18 cellular contexts compared by ENCODE assay signal in genomic region chr2:144458536-144458935, GRCh38.
A peak's percentile ranks its signal among the peaks of the same experiment; 100 is the strongest.
DNase-seq lines count a peak whose midpoint lies in the region; ATAC-seq and TF ChIP-seq lines count a peak whose summit lies in the region.
"Had no signal": no experiment of that assay in that cellular context is flagged by ENCODE, and none has a peak within 500 bp of the region (broad histone marks: within the 10 kb centered on the region; RNA-seq: fewer than 3 reads in every experiment).

No MANE protein-coding gene starts in this region.

- ATAC-seq in HG02759 (IDR thresholded peaks at IDR 0.05; ENCODE audit: unreplicated experiment) (no peak), GM21515 (IDR thresholded peaks at IDR 0.05; ENCODE audit: unreplicated experiment) (no peak)
- ATAC-seq: activated CD8-positive, alpha-beta T cell treated with anti-CD3 and anti-CD28 coated beads, Interleukin-2, amount 10 ng/mL, durations not matched to agents 7 days and 5 days; left colon; right lobe of liver had no signal

- DNase-seq in A673 (ENCODE audit: low spot score), result no peak
- peak; percentile 41 for DNase-seq in choroid plexus epithelial cell (ENCODE audit: low read depth)
- DNase-seq in nephron progenitor cell, result no peak
- DNase-seq in DMS 273 treated with DMSO at 0.1 percent for 48 hours (lab: John Stamatoyannopoulos, UW), result no peak
- no peak for DNase-seq in COLO829 (ENCODE audit: low spot score)
- DNase-seq: activated CD8-positive, alpha-beta T cell treated with anti-CD3 and anti-CD28 coated beads, Interleukin-2, amount 10 ng/mL, durations not matched to agents 7 days and 5 days; activated gamma-delta T cell; DMS79; head of caudate nucleus; left colon; MV-4-11; NCI-H2171 treated with DMSO at 0.1 percent for 48 hours; right lobe of liver; stimulated activated CD4-positive, alpha-beta T cell treated with anti-CD3 and anti-CD28 coated beads, Interleukin-4, amount 100 ng/mL, for 1 hour had no signal

- peak overlapping the region; percentile 13 for H3K4me3 ChIP-seq in A673 (ENCODE audit: low read depth, low read length, poor library complexity, severe bottlenecking)
- H3K4me3 ChIP-seq in HEK293 (ENCODE audit: low read depth, low read length), result no peak overlapping the region
- no peak overlapping the region for H3K4me3 ChIP-seq in choroid plexus epithelial cell (ENCODE audit: low read depth, low read length)
- H3K4me3 ChIP-seq: breast epithelium, right lobe of liver had no signal

- POLR2A ChIA-PET in A673 (lab: Charles Lee; ENCODE audit: low non-redundant PET) (no interaction called here), HEK293 (lab: Yijun Ruan, JAX) (no interaction called here)

- H3K9me3 Mint-ChIP-seq in nephron progenitor cell, result no peaks in the 10 kb centered on the region

- H3K27ac ChIP-seq in A673 (ENCODE audit: low read depth, low read length, poor library complexity, severe bottlenecking) (peak overlapping the region; percentile 71), HEK293 (ENCODE audit: extremely low read depth, low read depth, low read length) (no peak overlapping the region)
- H3K27ac ChIP-seq: breast epithelium had no signal

- H3K4me1 ChIP-seq in A673 (ENCODE audit: insufficient read depth, low read length, poor library complexity, severe bottlenecking), result peaks cover 100% of the 10 kb centered on the region
- peaks cover 51% of the 10 kb centered on the region for H3K4me1 ChIP-seq in HEK293 (ENCODE audit: control insufficient read depth, insufficient read depth, low read length)
- H3K4me1 ChIP-seq: breast epithelium had no signal

- H3K36me3 ChIP-seq in A673 (ENCODE audit: insufficient read depth, low read length, poor library complexity, severe bottlenecking) (no peaks in the 10 kb centered on the region), HEK293 (ENCODE audit: control insufficient read depth in 2 of 2, insufficient read depth in 1 of 2, low read length in 2 of 2) (no peaks in the 10 kb centered on the region)
- H3K36me3 ChIP-seq: breast epithelium, right lobe of liver had no signal

- intact Hi-C loops in A673 (cut with micrococcal nuclease; ENCODE audit: unreplicated experiment), result no loop called here

- TF ChIP-seq CTCF in A673 (conservative IDR thresholded peaks at IDR 0.05; ENCODE audit: low read depth, low read length) (no peak), HEK293 (tag by site-specific recombination; IDR thresholded peaks at IDR 0.05) (no peak), choroid plexus epithelial cell (conservative IDR thresholded peaks at IDR 0.05; ENCODE audit: low read depth, low read length) (no peak), nephron progenitor cell (IDR thresholded peaks at IDR 0.05) (no peak)

- H3K27ac Mint-ChIP-seq in nephron progenitor cell, result peak overlapping the region; percentile 27
- H3K27ac Mint-ChIP-seq: activated CD8-positive, alpha-beta T cell treated with anti-CD3 and anti-CD28 coated beads, Interleukin-2, amount 10 ng/mL, durations not matched to agents 7 days and 5 days had no signal

- no TSS peak for BruUV-seq in A673 (replicated peaks; lab: Mats Ljungman, UMichigan)

- peaks cover 20% of the 10 kb centered on the region for H3K36me3 Mint-ChIP-seq in nephron progenitor cell (ENCODE audit: low read depth)

- no peaks in the 10 kb centered on the region for H3K27me3 ChIP-seq in A673 (replicated peaks; ENCODE audit: insufficient read depth, low read depth, low read length, poor library complexity)
- H3K27me3 ChIP-seq: breast epithelium, right lobe of liver had no signal

- H3K4me3 Mint-ChIP-seq in nephron progenitor cell, result no peak overlapping the region
- H3K4me3 Mint-ChIP-seq: activated CD8-positive, alpha-beta T cell treated with anti-CD3 and anti-CD28 coated beads, Interleukin-2, amount 10 ng/mL, durations not matched to agents 7 days and 5 days had no signal

- CTCF ChIA-PET in A673 (lab: Charles Lee) (no interaction called here), HEK293 (lab: Yijun Ruan, JAX) (interaction anchor here (0.6 kb wide), 1 partner anchor 214 kb away, joined by 3 read pairs; no protein-coding TSS in a partner anchor)

- no peaks in the 10 kb centered on the region for H3K9me3 ChIP-seq in A673 (ENCODE audit: low read depth, low read length, poor library complexity, severe bottlenecking)
- no peaks in the 10 kb centered on the region for H3K9me3 ChIP-seq in HEK293 (ENCODE audit: control insufficient read depth, insufficient read depth, low read depth, low read length)
- H3K9me3 ChIP-seq: breast epithelium, right lobe of liver had no signal

- no peaks in the 10 kb centered on the region for H3K27me3 Mint-ChIP-seq in nephron progenitor cell (ENCODE audit: low read depth, poor library complexity)

- peaks cover 91% of the 10 kb centered on the region for H3K4me1 Mint-ChIP-seq in nephron progenitor cell

TF ChIP-seq in HEK293, 187 proteins besides CTCF, POLR2A, EP300 and RAD21:
- TF ChIP-seq ZBTB8A (tag by site-specific recombination; IDR thresholded peaks at IDR 0.05) (no peak), PRDM1 (tag by site-specific recombination; IDR thresholded peaks at IDR 0.05) (0 out of 2 replicates have a peak, but pooled peaks have one; percentile 8)
